In genomic region chr5:141906517-141906916, GRCh38 we compare ENCODE assay signal across 38 cellular contexts. TPM values are rescaled to one million over a fixed set of nuclear protein-coding genes. Genes with fewer than 3 reads are reported as not detected.
"Had no signal": no experiment of that assay in that cellular context is flagged by ENCODE, and none has a peak within 500 bp of the region (broad histone marks: within the 10 kb centered on the region; RNA-seq: fewer than 3 reads in every experiment).

No MANE protein-coding gene starts in this region.

- H3K27me3 ChIP-seq: MG63 had no signal

- H3K9ac ChIP-seq: KMS-11 had no signal

- H3K36me3 ChIP-seq: MG63 had no signal

- H3K27ac ChIP-seq: KMS-11 had no signal

- H3K4me3 ChIP-seq: MG63 had no signal

- DNase-seq: Karpas-422, Kasumi-1, MG63, MM.1S, MV-4-11, NCI-H1048, NCI-H1092, NCI-H1092 treated with DMSO at 0.1 percent for 48 hours, NCI-H1105, NCI-H1105 treated with DMSO at 0.1 percent for 48 hours, NCI-H1417, NCI-H1417 treated with DMSO at 0.1 percent for 48 hours, NCI-H1436, NCI-H1436 treated with DMSO at 0.1 percent for 48 hours, NCI-H1694, NCI-H1694 treated with DMSO at 0.1 percent for 48 hours, NCI-H187, NCI-H187 treated with DMSO at 0.1 percent for 48 hours, NCI-H1930, NCI-H2029, NCI-H2029 treated with DMSO at 0.1 percent for 48 hours, NCI-H2081, NCI-H2081 treated with DMSO at 0.1 percent for 48 hours, NCI-H2107, NCI-H2171, NCI-H2171 treated with DMSO at 0.1 percent for 48 hours, NCI-H2227 treated with DMSO at 0.1 percent for 48 hours, NCI-H226, NCI-H345, NCI-H446, NCI-H446 treated with DMSO at 0.1 percent for 48 hours, NCI-H510A, NCI-H510A treated with DMSO at 0.1 percent for 48 hours, NCI-H524 had no signal

- H3K4me2 ChIP-seq: KMS-11 had no signal

RNA-seq across cellular contexts. Expression of gene PCDH1, which starts 28.3 kb away (rescaled TPM):
- total RNA-seq: LHCN-M2 had no signal

RNA-seq across cellular contexts. Expression of gene PCDH12, which starts 51.5 kb away (rescaled TPM):
- total RNA-seq: M059J, MCF 10A had no signal
